Comparison of ENCODE assay signal across 8 cellular contexts in genomic region chr5:108380531-108381021, GRCh38. TPM values are rescaled to one million over a fixed set of nuclear protein-coding genes. Genes with fewer than 3 reads are reported as not detected.
A peak's percentile ranks its signal among the peaks of the same experiment; 100 is the strongest.
DNase-seq lines count a peak whose midpoint lies in the region; ATAC-seq and TF ChIP-seq lines count a peak whose summit lies in the region.

No MANE protein-coding gene starts in this region.

- peaks cover 4% of the 10 kb centered on the region in 2 donors for H3K36me3 Mint-ChIP-seq in naive B cell
- peaks cover 18% of the 10 kb centered on the region for H3K36me3 Mint-ChIP-seq in stimulated activated naive CD8-positive, alpha-beta T cell treated with anti-CD3 and anti-CD28 coated beads, Interleukin-15, Interleukin-2, amounts not matched to agents 100 ng/mL and 50 ng/mL, for 24 hours (ENCODE audit: low read depth)

- DNase-seq in NCI-H2029 (lab: John Stamatoyannopoulos, UW) (peak; percentile 6), NCI-H2029 treated with DMSO at 0.1 percent for 48 hours (lab: John Stamatoyannopoulos, UW) (no peak), HFF-Myc (ENCODE audit: extremely low read depth, low read depth) (no peak), NCI-H1436 treated with DMSO at 0.1 percent for 48 hours (lab: John Stamatoyannopoulos, UW) (peak; percentile 55), epithelial cell of proximal tubule (ENCODE audit: low read depth) (no peak), naive B cell (peak; percentile 64)
- DNase-seq in activated CD8-positive, alpha-beta memory T cell treated with anti-CD3 and anti-CD28 coated beads, Interleukin-2, amount 50 U/mL, for 48 hours = peak; percentile 76

- H3K9me3 Mint-ChIP-seq in naive B cell = peaks cover 0 to 19% (median 6%) of the 10 kb centered on the region in 7 donors
- H3K9me3 Mint-ChIP-seq in stimulated activated naive CD8-positive, alpha-beta T cell treated with anti-CD3 and anti-CD28 coated beads, Interleukin-15, Interleukin-2, amounts not matched to agents 100 ng/mL and 50 ng/mL, for 24 hours = peaks cover 6% of the 10 kb centered on the region

- H3K4me1 Mint-ChIP-seq in naive B cell = peaks cover 16 to 41% (median 36%) of the 10 kb centered on the region in 3 donors
- peaks cover 43% of the 10 kb centered on the region for H3K4me1 Mint-ChIP-seq in stimulated activated naive CD8-positive, alpha-beta T cell treated with anti-CD3 and anti-CD28 coated beads, Interleukin-15, Interleukin-2, amounts not matched to agents 100 ng/mL and 50 ng/mL, for 24 hours (ENCODE audit: low read depth)

- peak; percentile 14 to 18 for ATAC-seq in naive B cell (ENCODE audit: low read depth in 2 of 2)

- TF ChIP-seq CTCF in HFF-Myc (IDR thresholded peaks at IDR 0.05; ENCODE audit: low read depth, low read length, missing control alignments) (no peak), epithelial cell of proximal tubule (conservative IDR thresholded peaks at IDR 0.05; ENCODE audit: low read depth, low read length) (no peak)

- peak overlapping the region; percentile 51 for H3K4me3 ChIP-seq in HFF-Myc (replicated peaks; ENCODE audit: low read depth, low read length)
- peak overlapping the region; percentile 87 for H3K4me3 ChIP-seq in epithelial cell of proximal tubule (ENCODE audit: low read depth, low read length)

- H3K27me3 Mint-ChIP-seq in naive B cell = no peaks in the 10 kb centered on the region
- H3K27me3 Mint-ChIP-seq in stimulated activated naive CD8-positive, alpha-beta T cell treated with anti-CD3 and anti-CD28 coated beads, Interleukin-15, Interleukin-2, amounts not matched to agents 100 ng/mL and 50 ng/mL, for 24 hours = no peaks in the 10 kb centered on the region

- H3K27ac Mint-ChIP-seq in naive B cell = peak overlapping the region; percentile 77 to 100 (median 96)
- peak overlapping the region; percentile 91 for H3K27ac Mint-ChIP-seq in stimulated activated naive CD8-positive, alpha-beta T cell treated with anti-CD3 and anti-CD28 coated beads, Interleukin-15, Interleukin-2, amounts not matched to agents 100 ng/mL and 50 ng/mL, for 24 hours

- peak overlapping the region; percentile 80 to 98 (median 92) for H3K4me3 Mint-ChIP-seq in naive B cell
- H3K4me3 Mint-ChIP-seq in stimulated activated naive CD8-positive, alpha-beta T cell treated with anti-CD3 and anti-CD28 coated beads, Interleukin-15, Interleukin-2, amounts not matched to agents 100 ng/mL and 50 ng/mL, for 24 hours = peak overlapping the region; percentile 86

RNA-seq across cellular contexts. Expression of gene FBXL17, which starts 1.3 kb away (rescaled TPM):
- total RNA-seq in epithelial cell of proximal tubule = 4.2 and 4.3 TPM in 2 replicates
- 10 to 100 TPM in 2 of 6 donors, 1 to 10 TPM in 4; 7.6 to 13.6 (median 8.8) TPM for polyA plus RNA-seq in naive B cell (ENCODE audit: low read depth in 6 of 6)

Comparison
In these comparisons a context has a peak if more than half of its experiments do, and no peak if none do; other contexts are left out.
1. DNase-seq: peak in NCI-H2029 (single experiment), NCI-H1436 treated with DMSO at 0.1 percent for 48 hours (single experiment), activated CD8-positive, alpha-beta memory T cell treated with anti-CD3 and anti-CD28 coated beads, Interleukin-2, amount 50 U/mL, for 48 hours (single experiment) and naive B cell (single experiment); none in NCI-H2029 treated with DMSO at 0.1 percent for 48 hours (single experiment), HFF-Myc (single experiment) and epithelial cell of proximal tubule (single experiment).